ENCODE assay signal across 26 cellular contexts in genomic region chr15:71121442-71121841, GRCh38. TPM values are rescaled to one million over a fixed set of nuclear protein-coding genes. Genes with fewer than 3 reads are reported as not detected.
DNase-seq lines count a peak whose midpoint lies in the region; ATAC-seq, FAIRE-seq and TF ChIP-seq lines count a peak whose summit lies in the region.
"Had no signal": no experiment of that assay in that cellular context is flagged by ENCODE, and none has a peak within 500 bp of the region (broad histone marks: within the 10 kb centered on the region; RNA-seq: fewer than 3 reads in every experiment).

No MANE protein-coding gene starts in this region.

- peak; percentile 55 for FAIRE-seq in bronchial epithelial cell (lab: Jason Lieb, UNC)
- FAIRE-seq: GM12891, HepG2, RCC 7860 had no signal

- peaks cover under 1% of the 10 kb centered on the region for H3K27me3 ChIP-seq in left ventricle myocardium inferior (ENCODE audit: low read depth)
- H3K27me3 ChIP-seq in bronchial epithelial cell (ENCODE audit: control insufficient read depth, insufficient read depth, low read length): no peaks in the 10 kb centered on the region
- H3K27me3 ChIP-seq in neural progenitor cell: peaks cover 26% of the 10 kb centered on the region
- H3K27me3 ChIP-seq in upper lobe of right lung: no peaks in the 10 kb centered on the region
- H3K27me3 ChIP-seq in brain microvascular endothelial cell (replicated peaks): no peaks in the 10 kb centered on the region

- intact Hi-C loops in left ventricle myocardium inferior (cut with micrococcal nuclease) (no loop called here), Right ventricle myocardium superior (cut with DNase I) (no loop called here), upper lobe of right lung (cut with DNase I) (no loop called here)

- no peaks in the 10 kb centered on the region for H3K36me3 Mint-ChIP-seq in neural progenitor cell
- H3K36me3 Mint-ChIP-seq: CD8-positive, alpha-beta T cell had no signal

- H2AFZ ChIP-seq in neural progenitor cell (replicated peaks): no peak overlapping the region

- H3K9me3 Mint-ChIP-seq in neural progenitor cell: peaks cover 2% of the 10 kb centered on the region
- H3K9me3 Mint-ChIP-seq: CD8-positive, alpha-beta T cell had no signal

- in situ Hi-C loops in brain microvascular endothelial cell (cut with HindIII; ENCODE audit: low pct_ligation_motif_present, low sequenced_read_pairs): loop anchor here (25.0 kb wide), 1 partner anchor 316 kb away; no protein-coding TSS in a partner anchor

- DNase-seq in left ventricle myocardium inferior (no peak), Right ventricle myocardium superior (no peak), bronchial epithelial cell (ENCODE audit: low read depth) (no peak), neural progenitor cell (ENCODE audit: low spot score) (peak; percentile 16), upper lobe of right lung (no peak), brain microvascular endothelial cell (no peak), amniotic stem cell (lab: John Stamatoyannopoulos, UW) (no peak)
- DNase-seq: AML-193; C1 segment of cervical spinal cord; CD8-positive, alpha-beta T cell; DND-41; KBM-7; NCI-H1092 treated with DMSO at 0.1 percent for 48 hours; NCI-H146; NCI-H2081; NCI-H2171; NCI-H345; NCI-H774; NK-92 treated with Interleukin-12 subunit alpha and Interleukin-12 subunit beta, amount 100 ng/mL, for 24 hours; SHP77 had no signal

- H3K36me3 ChIP-seq in left ventricle myocardium inferior (no peaks in the 10 kb centered on the region), bronchial epithelial cell (ENCODE audit: control insufficient read depth, insufficient read depth, low read length) (no peaks in the 10 kb centered on the region), neural progenitor cell (no peaks in the 10 kb centered on the region), upper lobe of right lung (no peaks in the 10 kb centered on the region), brain microvascular endothelial cell (replicated peaks) (no peaks in the 10 kb centered on the region)
- H3K36me3 ChIP-seq: HAP-1 had no signal

- H3K27ac Mint-ChIP-seq in neural progenitor cell: no peak overlapping the region
- H3K27ac Mint-ChIP-seq: CD8-positive, alpha-beta T cell had no signal

- H3K9ac ChIP-seq in neural progenitor cell: no peak overlapping the region

- H3K4me3 ChIP-seq in left ventricle myocardium inferior: no peak overlapping the region
- H3K4me3 ChIP-seq in bronchial epithelial cell (ENCODE audit: low read depth, low read length): no peak overlapping the region
- no peak overlapping the region for H3K4me3 ChIP-seq in neural progenitor cell
- H3K4me3 ChIP-seq in upper lobe of right lung: no peak overlapping the region
- no peak overlapping the region for H3K4me3 ChIP-seq in brain microvascular endothelial cell (ENCODE audit: low read depth, low read length)
- H3K4me3 ChIP-seq: HAP-1 had no signal

- no peaks in the 10 kb centered on the region for H4K20me1 ChIP-seq in neural progenitor cell (ENCODE audit: low read depth)

- H3K4me1 ChIP-seq in left ventricle myocardium inferior (peaks cover 68% of the 10 kb centered on the region), neural progenitor cell (peaks cover 13% of the 10 kb centered on the region), upper lobe of right lung (no peaks in the 10 kb centered on the region)
- H3K4me1 ChIP-seq: HAP-1 had no signal

- ATAC-seq in Right ventricle myocardium superior (ENCODE audit: poor library complexity): no peak
- no peak for ATAC-seq in upper lobe of right lung
- ATAC-seq in HG02678 (IDR thresholded peaks at IDR 0.05; ENCODE audit: unreplicated experiment): no peak
- ATAC-seq: CD8-positive, alpha-beta T cell; HepG2 had no signal

- peaks cover 7% of the 10 kb centered on the region for H3K27me3 Mint-ChIP-seq in neural progenitor cell (ENCODE audit: insufficient read depth, low read depth)

- H3K4me3 Mint-ChIP-seq in neural progenitor cell: no peak overlapping the region
- H3K4me3 Mint-ChIP-seq: CD8-positive, alpha-beta T cell had no signal

- H3K79me2 ChIP-seq in neural progenitor cell (ENCODE audit: low read depth): no peaks in the 10 kb centered on the region

- TF ChIP-seq CTCF in left ventricle myocardium inferior (IDR thresholded peaks at IDR 0.05; ENCODE audit: borderline replicate concordance): no peak
- TF ChIP-seq CTCF in bronchial epithelial cell (IDR thresholded peaks at IDR 0.05; ENCODE audit: insufficient read depth, low read length, severe bottlenecking): no peak
- no peak for TF ChIP-seq CTCF in neural progenitor cell (IDR thresholded peaks at IDR 0.05)
- no peak for TF ChIP-seq CTCF in upper lobe of right lung (IDR thresholded peaks at IDR 0.05)
- no peak for TF ChIP-seq CTCF in brain microvascular endothelial cell (IDR thresholded peaks at IDR 0.05; ENCODE audit: low read depth, low read length, missing control alignments)

- H3K27ac ChIP-seq in left ventricle myocardium inferior (replicated peaks) (peak overlapping the region; percentile 82), neural progenitor cell (no peak overlapping the region), upper lobe of right lung (no peak overlapping the region), brain microvascular endothelial cell (no peak overlapping the region)
- H3K27ac ChIP-seq: HL-60 had no signal

- peaks cover 24% of the 10 kb centered on the region for H3K4me1 Mint-ChIP-seq in neural progenitor cell

- H3K9me3 ChIP-seq in left ventricle myocardium inferior (replicated peaks): no peaks in the 10 kb centered on the region
- H3K9me3 ChIP-seq in neural progenitor cell (ENCODE audit: low read depth): no peaks in the 10 kb centered on the region
- no peaks in the 10 kb centered on the region for H3K9me3 ChIP-seq in upper lobe of right lung
- H3K9me3 ChIP-seq: HAP-1 had no signal

- H3K4me2 ChIP-seq in neural progenitor cell: no peak overlapping the region

- peaks cover 5% of the 10 kb centered on the region for H3F3A ChIP-seq in neural progenitor cell (ENCODE audit: low read depth)

RNA-seq across cellular contexts. Expression of gene THSD4, which starts 6.2 kb away (rescaled TPM):
- total RNA-seq in left ventricle myocardium inferior (95.8 TPM), Right ventricle myocardium superior (75.6 TPM), bronchial epithelial cell (11.5 and 14.5 TPM in 2 replicates), neural progenitor cell (ENCODE audit: low replicate concordance) (2.0 and 2.4 TPM in 2 replicates), upper lobe of right lung (25.6 TPM)
- total RNA-seq: CD8-positive, alpha-beta T cell had no signal
